In genomic region chr7:5284304-5285281, GRCh38 we compare ENCODE assay signal across 8 cellular contexts. TPM values are rescaled to one million over a fixed set of nuclear protein-coding genes. Genes with fewer than 3 reads are reported as not detected.
DNase-seq lines count a peak whose midpoint lies in the region; ATAC-seq, FAIRE-seq and TF ChIP-seq lines count a peak whose summit lies in the region.

No MANE protein-coding gene starts in this region.

- H3K27me3 ChIP-seq in lower lobe of right lung (ENCODE audit: low read depth) (peaks cover 11% of the 10 kb centered on the region), uterus (no peaks in the 10 kb centered on the region)

- FAIRE-seq in GM12892 (lab: Jason Lieb, UNC), result no peak

- H3K4me3 ChIP-seq in astrocyte of the cerebellum (ENCODE audit: low read depth, low read length) (no peak overlapping the region), lower lobe of right lung (no peak overlapping the region), uterus (no peak overlapping the region)

- no peak overlapping the region for H3K27ac ChIP-seq in lower lobe of right lung
- no peak overlapping the region for H3K27ac ChIP-seq in uterus

- H3K4me1 ChIP-seq in lower lobe of right lung, result peaks cover 7% of the 10 kb centered on the region
- peaks cover 0 to 8% of the 10 kb centered on the region in 2 donors for H3K4me1 ChIP-seq in uterus

- no peak for TF ChIP-seq POLR2A in GM12892 (IDR thresholded peaks at IDR 0.05; ENCODE audit: low read depth, low read length)
- no peak for TF ChIP-seq POLR2A in uterus (IDR thresholded peaks at IDR 0.05)

- intact Hi-C loops in lower lobe of right lung (cut with DNase I), result no loop called here
- intact Hi-C loops in uterus (cut with DNase I; ENCODE audit: low total_unique reads), result no loop called here

- DNase-seq in Ammon's horn (ENCODE audit: low spot score), result peak; percentile 59
- peak; percentile 63 for DNase-seq in GM12892 (ENCODE audit: insufficient read length)
- DNase-seq in NCI-H2227 treated with DMSO at 0.1 percent for 48 hours (lab: John Stamatoyannopoulos, UW), result peak; percentile 11
- no peak for DNase-seq in astrocyte of the cerebellum (ENCODE audit: low read depth)
- DNase-seq in lower lobe of right lung, result peak; percentile 69
- DNase-seq in uterus, result no peak

- no peaks in the 10 kb centered on the region for H3K36me3 ChIP-seq in lower lobe of right lung
- no peaks in the 10 kb centered on the region for H3K36me3 ChIP-seq in uterus

- in situ Hi-C loops in astrocyte of the cerebellum (cut with HindIII; ENCODE audit: low sequenced_read_pairs), result no loop called here

- peak; percentile 47 for TF ChIP-seq CTCF in astrocyte of the cerebellum (IDR thresholded peaks at IDR 0.05; ENCODE audit: low read depth, low read length, missing control alignments)
- TF ChIP-seq CTCF in lower lobe of right lung (IDR thresholded peaks at IDR 0.05), result no peak
- no peak for TF ChIP-seq CTCF in uterus (IDR thresholded peaks at IDR 0.05)

- ATAC-seq in lower lobe of right lung (peak; percentile 53 to 61), esophagus mucosa (no peak), GM18870 (IDR thresholded peaks at IDR 0.05; ENCODE audit: unreplicated experiment) (no peak)

- no peaks in the 10 kb centered on the region for H3K9me3 ChIP-seq in lower lobe of right lung
- no peaks in the 10 kb centered on the region for H3K9me3 ChIP-seq in uterus

RNA-seq across cellular contexts. Expression of gene SLC29A4, which starts 1.9 kb away (rescaled TPM):
- polyA plus RNA-seq in GM12892 (2012; ENCODE audit: missing spikeins), result 0.40 TPM
- total RNA-seq in lower lobe of right lung, result 2.7 TPM
- 0.48 TPM for total RNA-seq in esophagus mucosa
- total RNA-seq in uterus, result 1 to 10 TPM in 2 of 4 donors, not detected in 2; 1.8 to 5.0 TPM

Comparison
In these comparisons a context has a peak if more than half of its experiments do, and no peak if none do; other contexts are left out.
1. DNase-seq: peak in Ammon's horn (single experiment), GM12892 (single experiment), NCI-H2227 treated with DMSO at 0.1 percent for 48 hours (single experiment) and lower lobe of right lung (single experiment); none in astrocyte of the cerebellum (single experiment) and uterus (0 of 2).
2. ATAC-seq: peak in lower lobe of right lung (2 of 2); none in esophagus mucosa (single experiment) and GM18870 (single experiment).